In genomic region chr2:101133492-101134101, GRCh38 we compare ENCODE assay signal across 29 cellular contexts. TPM values are rescaled to one million over a fixed set of nuclear protein-coding genes. Genes with fewer than 3 reads are reported as not detected.
DNase-seq lines count a peak whose midpoint lies in the region; ATAC-seq and TF ChIP-seq lines count a peak whose summit lies in the region.
"Had no signal": no experiment of that assay in that cellular context is flagged by ENCODE, and none has a peak within 500 bp of the region (broad histone marks: within the 10 kb centered on the region; RNA-seq: fewer than 3 reads in every experiment).

No MANE protein-coding gene starts in this region.

- peaks cover 39% of the 10 kb centered on the region for H4K20me1 ChIP-seq in PC-3 (ENCODE audit: low read length)

- peaks cover 100% of the 10 kb centered on the region for H3K79me2 ChIP-seq in PC-3 (ENCODE audit: low read length)

- peak overlapping the region; percentile 52 for H3K27ac Mint-ChIP-seq in endothelial cell (ENCODE audit: unreplicated experiment)
- H3K27ac Mint-ChIP-seq: activated naive CD8-positive, alpha-beta T cell treated with anti-CD3 and anti-CD28 coated beads, Interleukin-2, amount 10 ng/mL, durations not matched to agents 7 days and 5 days; activated T-cell treated with anti-CD3 and anti-CD28 coated beads, Interleukin-2, amount 50 U/mL, for 24 hours; CD8-positive, alpha-beta T cell; neural progenitor cell had no signal

- H3F3A ChIP-seq in PC-3 (ENCODE audit: low read length, unreplicated experiment): no peaks in the 10 kb centered on the region

- H3K27ac ChIP-seq in right atrium auricular region (peak overlapping the region; percentile 37 to 63), PC-3 (ENCODE audit: low read length) (no peak overlapping the region), gastrocnemius medialis (peak overlapping the region; percentile 90 to 100 (median 99)), foreskin keratinocyte (no peak overlapping the region)
- H3K27ac ChIP-seq: ascending aorta, lower lobe of right lung, neural progenitor cell, parathyroid adenoma, SJSA1, tibial artery had no signal

- in situ Hi-C loops in gastrocnemius medialis (cut with MboI; ENCODE audit: low sequenced_read_pairs in 4 of 4): loop anchor here in 1 of 4 donors (10.0 kb wide), 1 partner anchor 89 kb away; no protein-coding TSS in a partner anchor

- H3K4me3 Mint-ChIP-seq in endothelial cell (ENCODE audit: unreplicated experiment): no peak overlapping the region
- H3K4me3 Mint-ChIP-seq: activated naive CD8-positive, alpha-beta T cell treated with anti-CD3 and anti-CD28 coated beads, Interleukin-2, amount 10 ng/mL, durations not matched to agents 7 days and 5 days; activated T-cell treated with anti-CD3 and anti-CD28 coated beads, Interleukin-2, amount 50 U/mL, for 24 hours; CD8-positive, alpha-beta T cell; neural progenitor cell had no signal

- H3K36me3 ChIP-seq in right atrium auricular region: no peaks in the 10 kb centered on the region
- no peaks in the 10 kb centered on the region for H3K36me3 ChIP-seq in PC-3 (ENCODE audit: low read depth, low read length)
- H3K36me3 ChIP-seq in gastrocnemius medialis: no peaks in the 10 kb centered on the region
- H3K36me3 ChIP-seq: ascending aorta, lower lobe of right lung, neural progenitor cell, tibial artery had no signal

- H3K9me3 ChIP-seq in right atrium auricular region (no peaks in the 10 kb centered on the region), PC-3 (ENCODE audit: low read length) (no peaks in the 10 kb centered on the region), gastrocnemius medialis (no peaks in the 10 kb centered on the region)
- H3K9me3 ChIP-seq: ascending aorta, lower lobe of right lung, SJSA1, tibial artery had no signal

- no peak overlapping the region for H2AFZ ChIP-seq in PC-3 (ENCODE audit: low read length)
- H2AFZ ChIP-seq: neural progenitor cell, parathyroid adenoma had no signal

- no peak overlapping the region for H3K9ac ChIP-seq in PC-3 (ENCODE audit: low read length)
- H3K9ac ChIP-seq: neural progenitor cell, parathyroid adenoma had no signal

- no peak for ATAC-seq in left ventricle myocardium superior
- peak; percentile 41 for ATAC-seq in PC-3
- ATAC-seq in gastrocnemius medialis: no peak
- ATAC-seq in foreskin keratinocyte: no peak
- ATAC-seq in HG02623 (IDR thresholded peaks at IDR 0.05; ENCODE audit: unreplicated experiment): no peak
- ATAC-seq in GM18868 (IDR thresholded peaks at IDR 0.05; ENCODE audit: unreplicated experiment): no peak
- ATAC-seq: CD8-positive, alpha-beta T cell; K562; sciatic nerve had no signal

- H3K4me1 Mint-ChIP-seq in endothelial cell (ENCODE audit: unreplicated experiment): peaks cover 8% of the 10 kb centered on the region
- H3K4me1 Mint-ChIP-seq: activated naive CD8-positive, alpha-beta T cell treated with anti-CD3 and anti-CD28 coated beads, Interleukin-2, amount 10 ng/mL, durations not matched to agents 7 days and 5 days; neural progenitor cell had no signal

- H3K4me1 ChIP-seq in right atrium auricular region: peaks cover 0 to 17% of the 10 kb centered on the region in 2 donors
- H3K4me1 ChIP-seq in PC-3 (ENCODE audit: insufficient read depth, low read length): peaks cover 17% of the 10 kb centered on the region
- H3K4me1 ChIP-seq in gastrocnemius medialis: peaks cover 66 to 77% of the 10 kb centered on the region in 2 donors
- no peaks in the 10 kb centered on the region for H3K4me1 ChIP-seq in foreskin keratinocyte
- H3K4me1 ChIP-seq: ascending aorta, neural progenitor cell, parathyroid adenoma had no signal

- no peaks in the 10 kb centered on the region for H3K9me3 Mint-ChIP-seq in endothelial cell (ENCODE audit: unreplicated experiment)
- H3K9me3 Mint-ChIP-seq: activated naive CD8-positive, alpha-beta T cell treated with anti-CD3 and anti-CD28 coated beads, Interleukin-2, amount 10 ng/mL, durations not matched to agents 7 days and 5 days; activated T-cell treated with anti-CD3 and anti-CD28 coated beads, Interleukin-2, amount 50 U/mL, for 24 hours; CD8-positive, alpha-beta T cell; neural progenitor cell had no signal

- BruUV-seq in PC-3 (replicated peaks; lab: Mats Ljungman, UMichigan): no TSS peak

- TF ChIP-seq CTCF in right atrium auricular region (IDR thresholded peaks at IDR 0.05) (no peak), PC-3 (conservative IDR thresholded peaks at IDR 0.05; ENCODE audit: low read depth, low read length) (no peak), endothelial cell (IDR thresholded peaks at IDR 0.05; ENCODE audit: unreplicated experiment) (no peak), gastrocnemius medialis (IDR thresholded peaks at IDR 0.05 in 4 of 5, conservative IDR thresholded peaks at IDR 0.05 in 1 of 5) (no peak), foreskin keratinocyte (conservative IDR thresholded peaks at IDR 0.05) (no peak)

- H3K27me3 ChIP-seq in right atrium auricular region (no peaks in the 10 kb centered on the region), PC-3 (ENCODE audit: low read length) (no peaks in the 10 kb centered on the region), gastrocnemius medialis (no peaks in the 10 kb centered on the region), foreskin keratinocyte (no peaks in the 10 kb centered on the region)
- H3K27me3 ChIP-seq: ascending aorta, neural progenitor cell, SJSA1, tibial artery had no signal

- peaks cover 2% of the 10 kb centered on the region for H3K36me3 Mint-ChIP-seq in endothelial cell (ENCODE audit: low read depth, unreplicated experiment)
- H3K36me3 Mint-ChIP-seq: activated naive CD8-positive, alpha-beta T cell treated with anti-CD3 and anti-CD28 coated beads, Interleukin-2, amount 10 ng/mL, durations not matched to agents 7 days and 5 days; CD8-positive, alpha-beta T cell; neural progenitor cell had no signal

- H3K4me2 ChIP-seq in PC-3 (ENCODE audit: low read length): no peak overlapping the region
- H3K4me2 ChIP-seq: neural progenitor cell had no signal

- TF ChIP-seq POLR2A in gastrocnemius medialis (IDR thresholded peaks at IDR 0.05): no peak

- H3K9me2 ChIP-seq in PC-3 (replicated peaks; ENCODE audit: low read length): no peaks in the 10 kb centered on the region

- CTCF ChIA-PET in PC-3 (lab: Charles Lee): no interaction called here

- DNase-seq in right atrium auricular region (ENCODE audit: low spot score) (no peak), left ventricle myocardium superior (no peak), PC-3 (no peak), endothelial cell (ENCODE audit: low spot score) (no peak), gastrocnemius medialis (no peak), foreskin keratinocyte (no peak)
- DNase-seq: activated CD4-positive, alpha-beta T cell treated with anti-CD3 and anti-CD28 coated beads, Interleukin-2, amount 50 U/mL, for 1 hour; activated CD4-positive, CD25-positive, alpha-beta regulatory T cell; activated gamma-delta T cell treated with Interleukin-2 at 50 U/mL for 16 hours; activated naive CD8-positive, alpha-beta T cell treated with anti-CD3 and anti-CD28 coated beads, Interleukin-2, amount 10 ng/mL, durations not matched to agents 7 days and 5 days; activated T-cell treated with anti-CD3 and anti-CD28 coated beads, Interleukin-2, amount 50 U/mL, for 24 hours; CD8-positive, alpha-beta T cell; effector CD4-positive, alpha-beta T cell; erythroblast; GOT3; lower lobe of right lung; NCI-H2029; NCI-H524 treated with DMSO at 0.1 percent for 48 hours; stimulated activated CD4-positive, alpha-beta T cell treated with anti-CD3 and anti-CD28 coated beads, Interleukin-12 subunit alpha, Interleukin-12 subunit beta, amount 100 ng/mL, for 4 hours; stimulated activated CD4-positive, alpha-beta T cell treated with anti-CD3 and anti-CD28 coated beads, Interleukin-4, amount 100 ng/mL, for 24 hours; tibial artery had no signal

- intact Hi-C loops in left ventricle myocardium superior (cut with micrococcal nuclease): no loop called here
- intact Hi-C loops in PC-3 (cut with micrococcal nuclease): no loop called here
- intact Hi-C loops in gastrocnemius medialis (cut with DNase I; ENCODE audit: low total_unique reads): no loop called here

- POLR2A ChIA-PET in PC-3 (lab: Charles Lee; ENCODE audit: unreplicated experiment): no interaction called here

- H3K4me3 ChIP-seq in right atrium auricular region: no peak overlapping the region
- H3K4me3 ChIP-seq in PC-3 (ENCODE audit: low read length): no peak overlapping the region
- H3K4me3 ChIP-seq in gastrocnemius medialis: no peak overlapping the region
- H3K4me3 ChIP-seq: ascending aorta, K562, lower lobe of right lung, neural progenitor cell, SJSA1, tibial artery had no signal

- H3K27me3 Mint-ChIP-seq in endothelial cell (ENCODE audit: unreplicated experiment): peaks cover 2% of the 10 kb centered on the region
- H3K27me3 Mint-ChIP-seq: activated T-cell treated with anti-CD3 and anti-CD28 coated beads, Interleukin-2, amount 50 U/mL, for 24 hours had no signal

RNA-seq across cellular contexts. Expression of gene TBC1D8, which starts 17.6 kb away (rescaled TPM):
- total RNA-seq in right atrium auricular region (10 to 100 TPM; 42.3 to 50.3 TPM), left ventricle myocardium superior (47.8 TPM), PC-3 (2014; rRNA removed) (39.7 and 41.7 TPM in 2 replicates), endothelial cell (ENCODE audit: unreplicated experiment) (27.5 TPM), gastrocnemius medialis (100 to 1,000 TPM; 103 to 298 (median 201) TPM), foreskin keratinocyte (7.4 and 8.3 TPM in 2 replicates)
- 2.3 and 3.0 TPM in 2 replicates for polyA plus RNA-seq in foreskin keratinocyte

Comparison
In these comparisons a context has a peak if more than half of its experiments do, and no peak if none do; other contexts are left out.
1. H3K27ac ChIP-seq: peak in right atrium auricular region (2 of 2) and gastrocnemius medialis (4 of 4); none in PC-3 (single experiment) and foreskin keratinocyte (single experiment).